7 cellular contexts compared by ENCODE assay signal in the genomic region with DNA sequence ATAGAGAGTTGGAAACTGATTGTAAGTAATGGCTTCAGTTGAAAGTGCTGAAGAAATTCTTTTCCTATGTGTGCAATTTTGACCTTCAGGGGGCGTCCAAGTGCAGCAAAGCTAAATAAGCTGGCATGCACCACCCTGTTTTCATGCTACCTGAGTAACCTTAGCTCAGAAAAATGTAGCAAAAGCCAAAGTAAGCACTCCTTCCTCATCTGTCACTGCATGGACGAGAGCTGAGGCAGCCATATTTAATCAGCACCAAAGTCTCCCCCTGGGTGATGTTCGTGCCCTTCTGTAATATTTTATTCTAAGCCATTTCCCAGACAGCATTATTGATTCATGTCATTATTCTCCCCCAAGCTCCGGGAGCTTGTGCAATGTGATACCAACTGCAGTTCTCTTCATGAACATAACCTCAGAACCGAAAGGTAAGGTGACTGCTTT.
A peak's percentile ranks its signal among the peaks of the same experiment; 100 is the strongest.
DNase-seq lines count a peak whose midpoint lies in the region; ATAC-seq and TF ChIP-seq lines count a peak whose summit lies in the region.

No MANE protein-coding gene starts in this region.

- H3K4me3 ChIP-seq in GM12864 (ENCODE audit: low read depth, low read length) (no peak overlapping the region), fibroblast of lung (replicated peaks in 1 of 4; ENCODE audit: control extremely low read depth in 1 of 4, insufficient read depth in 1 of 4, low read depth in 3 of 4, low read length in 4 of 4) (no peak overlapping the region), prostate gland (no peak overlapping the region)

- H3K9ac ChIP-seq in fibroblast of lung (ENCODE audit: insufficient read depth, low read length), result no peak overlapping the region

- no peak overlapping the region for H3K4me2 ChIP-seq in fibroblast of lung (ENCODE audit: extremely low read depth, insufficient read depth, low read length)

- DNase-seq in GM12864 (ENCODE audit: low read depth), result no peak
- peak; percentile 61 for DNase-seq in M059J (ENCODE audit: low read depth)
- peak; percentile 42 for DNase-seq in SHP77 treated with DMSO at 0.1 percent for 48 hours (lab: John Stamatoyannopoulos, UW)
- peak; percentile 33 to 58 for DNase-seq in fibroblast of lung (ENCODE audit: low read depth in 2 of 2)
- DNase-seq in prostate gland (ENCODE audit: low spot score), result peak; percentile 50
- DNase-seq in middle frontal gyrus (ENCODE audit: extremely low spot score, low spot score), result no peak

- H2AFZ ChIP-seq in fibroblast of lung (ENCODE audit: low read length), result no peak overlapping the region

- WGBS in prostate gland, result 28% methylated on average over 5 of the region's 5 CpGs

- H4K20me1 ChIP-seq in fibroblast of lung (ENCODE audit: control insufficient read depth, extremely low read depth, insufficient read depth, low read length), result no peaks in the 10 kb centered on the region

- H3K36me3 ChIP-seq in fibroblast of lung (ENCODE audit: control insufficient read depth, insufficient read depth, low read length), result no peaks in the 10 kb centered on the region
- no peaks in the 10 kb centered on the region for H3K36me3 ChIP-seq in prostate gland

- intact Hi-C loops in prostate gland (cut with DNase I), result no loop called here

- H3K27ac ChIP-seq in fibroblast of lung (ENCODE audit: insufficient read depth, low read length) (no peak overlapping the region), prostate gland (no peak overlapping the region)

- no peaks in the 10 kb centered on the region for H3K79me2 ChIP-seq in fibroblast of lung (ENCODE audit: control insufficient read depth, insufficient read depth, low read length)

- TF ChIP-seq POLR2A in prostate gland (IDR thresholded peaks at IDR 0.05), result no peak

- no peak for ATAC-seq in GM19463 (IDR thresholded peaks at IDR 0.05; ENCODE audit: unreplicated experiment)

- TF ChIP-seq CTCF in GM12864 (IDR thresholded peaks at IDR 0.05; ENCODE audit: low read depth, low read length, missing control alignments), result peak; percentile 61
- peak; percentile 55 to 76 for TF ChIP-seq CTCF in fibroblast of lung (conservative IDR thresholded peaks at IDR 0.05 in 1 of 2, IDR thresholded peaks at IDR 0.05 in 1 of 2; ENCODE audit: low read depth in 1 of 2, low read length in 2 of 2)
- peak in 3 of 4 experiments; percentile 19 to 42 (median 36) for TF ChIP-seq CTCF in prostate gland (IDR thresholded peaks at IDR 0.05)

- H3K9me3 ChIP-seq in fibroblast of lung (ENCODE audit: control insufficient read depth, insufficient read depth, low read depth, low read length), result no peaks in the 10 kb centered on the region
- no peaks in the 10 kb centered on the region for H3K9me3 ChIP-seq in prostate gland

- H3K27me3 ChIP-seq in fibroblast of lung (ENCODE audit: control insufficient read depth, insufficient read depth, low read length) (no peaks in the 10 kb centered on the region), prostate gland (replicated peaks; ENCODE audit: insufficient read depth) (no peaks in the 10 kb centered on the region)

- H3K4me1 ChIP-seq in fibroblast of lung (ENCODE audit: control insufficient read depth, extremely low read depth, insufficient read depth, low read length) (no peaks in the 10 kb centered on the region), prostate gland (replicated peaks) (peaks cover 3% of the 10 kb centered on the region)

Comparison
In these comparisons a context has a peak if more than half of its experiments do, and no peak if none do; other contexts are left out.
1. DNase-seq: peak in M059J (single experiment), SHP77 treated with DMSO at 0.1 percent for 48 hours (single experiment), fibroblast of lung (2 of 2) and prostate gland (single experiment); none in GM12864 (single experiment) and middle frontal gyrus (single experiment).
2. Peak in every context shown above with its lines, with median percentiles within 50 percentile points of each other: CTCF ChIP-seq.